Comparison of ENCODE assay signal across 14 cellular contexts in the genomic region with DNA sequence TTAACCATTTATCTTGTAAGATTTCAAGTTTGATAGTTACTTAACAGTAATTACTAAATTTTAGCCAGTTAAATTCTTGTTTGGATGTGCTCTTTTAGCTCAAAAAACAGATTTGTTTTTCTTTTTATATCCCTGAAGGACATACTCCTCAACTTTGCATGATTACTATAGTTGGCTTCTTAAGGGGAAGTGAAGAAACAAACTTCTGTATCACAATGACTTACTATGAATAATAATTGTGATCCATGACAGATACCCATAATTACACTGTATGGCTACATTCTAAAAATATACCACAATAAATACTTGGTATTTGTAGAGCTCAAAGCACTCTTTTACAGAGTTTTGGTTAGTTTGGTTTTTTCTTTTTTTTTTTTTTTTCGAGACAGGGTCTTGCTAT. TPM values are rescaled to one million over a fixed set of nuclear protein-coding genes. Genes with fewer than 3 reads are reported as not detected.
A peak's percentile ranks its signal among the peaks of the same experiment; 100 is the strongest.
DNase-seq lines count a peak whose midpoint lies in the region; ATAC-seq and TF ChIP-seq lines count a peak whose summit lies in the region.
"Had no signal": no experiment of that assay in that cellular context is flagged by ENCODE, and none has a peak within 500 bp of the region (broad histone marks: within the 10 kb centered on the region; RNA-seq: fewer than 3 reads in every experiment).

No MANE protein-coding gene starts in this region.

- TF ChIP-seq POLR2A in GM18505 (IDR thresholded peaks at IDR 0.05; ENCODE audit: borderline replicate concordance, extremely low read depth, insufficient read depth, insufficient read length): no peak

- ATAC-seq in GM18505 (IDR thresholded peaks at IDR 0.05; ENCODE audit: unreplicated experiment): peak; percentile 66
- peak; percentile 74 for ATAC-seq in GM21360 (IDR thresholded peaks at IDR 0.05; ENCODE audit: unreplicated experiment)
- no peak for ATAC-seq in naive B cell (ENCODE audit: low read depth in 2 of 2)
- no peak for ATAC-seq in WTC11
- ATAC-seq: Right ventricle myocardium inferior had no signal

- DNase-seq in naive B cell (no peak), WTC11 (ENCODE audit: low spot score) (no peak), GM03348 (ENCODE audit: low spot score) (no peak), NCI-H1436 treated with DMSO at 0.1 percent for 48 hours (lab: John Stamatoyannopoulos, UW) (no peak)
- DNase-seq: EL; NCI-H2029; NCI-H774; stimulated activated naive CD4-positive, alpha-beta T cell treated with Interleukin-2 at 50 U/mL for 16 hours had no signal

- H3K36me3 Mint-ChIP-seq in IgD-negative memory B cell (peaks cover 10% of the 10 kb centered on the region), naive B cell (peaks cover 9 to 21% of the 10 kb centered on the region in 2 donors), WTC11 (peaks cover 34% of the 10 kb centered on the region)

- H3K4me3 Mint-ChIP-seq in IgD-negative memory B cell (no peak overlapping the region), naive B cell (no peak overlapping the region), WTC11 (no peak overlapping the region)
- H3K4me3 Mint-ChIP-seq: CD14-positive monocyte, neural crest cell had no signal

- H3K9me3 Mint-ChIP-seq in IgD-negative memory B cell (no peaks in the 10 kb centered on the region), naive B cell (no peaks in the 10 kb centered on the region), WTC11 (no peaks in the 10 kb centered on the region)
- H3K9me3 Mint-ChIP-seq: neural crest cell had no signal

- CTCF ChIA-PET in WTC11 (lab: Charles Lee): no interaction called here

- no peak for TF ChIP-seq CTCF in WTC11 (IDR thresholded peaks at IDR 0.05)

- H3K4me1 Mint-ChIP-seq in IgD-negative memory B cell (peaks cover 0 to 8% (median 6%) of the 10 kb centered on the region in 3 donors), naive B cell (peaks cover 0 to 6% (median 0%) of the 10 kb centered on the region in 3 donors), WTC11 (no peaks in the 10 kb centered on the region)
- H3K4me1 Mint-ChIP-seq: CD14-positive monocyte had no signal

- H3K27me3 Mint-ChIP-seq in IgD-negative memory B cell (no peaks in the 10 kb centered on the region), naive B cell (no peaks in the 10 kb centered on the region), WTC11 (ENCODE audit: low read depth) (no peaks in the 10 kb centered on the region)

- H3K27ac Mint-ChIP-seq in IgD-negative memory B cell (peak overlapping the region in 2 of 3 donors; percentile 43 to 88), naive B cell (peak overlapping the region in 4 of 6 donors; percentile 50 to 78 (median 61)), WTC11 (no peak overlapping the region)

- POLR2A ChIA-PET in WTC11 (lab: Charles Lee): no interaction called here

TF ChIP-seq in WTC11, 78 proteins besides CTCF, POLR2A, EP300 and RAD21:
- TF ChIP-seq ZNF532 (CRISPR knock-in tag; IDR thresholded peaks at IDR 0.05; ENCODE audit: borderline replicate concordance) (no peak), ZNF423 (CRISPR knock-in tag; IDR thresholded peaks at IDR 0.05) (no peak), RORB (CRISPR knock-in tag; IDR thresholded peaks at IDR 0.05) (no peak), ESRRA (CRISPR knock-in tag; IDR thresholded peaks at IDR 0.05; ENCODE audit: borderline replicate concordance) (no peak), NR1H2 (CRISPR knock-in tag; IDR thresholded peaks at IDR 0.05) (no peak), FOXK1 (CRISPR knock-in tag; IDR thresholded peaks at IDR 0.05) (no peak), RELA (CRISPR knock-in tag; IDR thresholded peaks at IDR 0.05; ENCODE audit: borderline replicate concordance) (no peak), JAZF1 (CRISPR knock-in tag; IDR thresholded peaks at IDR 0.05) (no peak)

RNA-seq across cellular contexts. Expression of gene IARS2, which starts 55.8 kb away (rescaled TPM):
- polyA plus RNA-seq in IgD-negative memory B cell (58.6 TPM), naive B cell (ENCODE audit: low read depth in 6 of 6) (10 to 100 TPM; 51.3 to 61.5 (median 56.8) TPM)
- total RNA-seq in WTC11 (2021): 72.3 to 73.9 TPM (median 73.6 TPM) in 3 replicates

Comparison
In these comparisons a context has a peak if more than half of its experiments do, and no peak if none do; other contexts are left out.
1. ATAC-seq: peak in GM18505 (single experiment) and GM21360 (single experiment); none in naive B cell (0 of 2) and WTC11 (single experiment).